ENCODE assay signal across 15 cellular contexts in the genomic region with DNA sequence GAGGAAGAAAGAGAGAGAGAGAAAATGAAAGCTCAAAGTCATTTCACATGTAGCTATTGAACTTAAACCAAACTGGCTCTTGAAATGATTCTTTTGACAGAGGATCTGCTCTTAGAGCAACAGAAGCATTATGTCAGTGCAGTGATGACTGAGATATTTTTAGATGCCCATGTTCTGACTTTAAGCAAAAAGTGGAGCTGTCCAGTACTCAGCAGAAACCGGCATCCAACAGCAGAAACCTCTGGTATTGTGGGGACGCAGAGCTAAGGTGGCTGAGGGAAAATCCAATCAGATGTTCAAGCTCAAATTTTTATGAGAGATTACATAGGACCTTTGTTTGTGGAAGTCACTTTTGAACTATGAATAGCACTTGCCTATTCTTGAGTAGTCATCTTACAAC.
DNase-seq lines count a peak whose midpoint lies in the region; ATAC-seq and TF ChIP-seq lines count a peak whose summit lies in the region.
"Had no signal": no experiment of that assay in that cellular context is flagged by ENCODE, and none has a peak within 500 bp of the region (broad histone marks: within the 10 kb centered on the region; RNA-seq: fewer than 3 reads in every experiment).

No MANE protein-coding gene starts in this region.

- H3K4me3 ChIP-seq in SK-N-SH (ENCODE audit: low read depth in 2 of 2, low read length in 1 of 2) (no peak overlapping the region), thyroid gland (replicated peaks in 1 of 3) (no peak overlapping the region)
- H3K4me3 ChIP-seq: BLaER1, GM23338 had no signal

- H2AFZ ChIP-seq in SK-N-SH (ENCODE audit: low read depth): no peak overlapping the region
- H2AFZ ChIP-seq: GM23338 had no signal

- 5% methylated on average over 2 of the region's 2 CpGs for WGBS in SK-N-SH (ENCODE audit: low lambda C conversion rate)
- 65 to 66% methylated on average over 2 of the region's 2 CpGs for WGBS in thyroid gland, 2 donors

- no peak for TF ChIP-seq EP300 in SK-N-SH (IDR thresholded peaks at IDR 0.05; ENCODE audit: borderline replicate concordance in 1 of 2, low read depth in 1 of 2, low read length in 1 of 2)

- H3K9ac ChIP-seq in SK-N-SH: no peak overlapping the region
- H3K9ac ChIP-seq: BLaER1 had no signal

- ATAC-seq in SK-N-SH treated with all-trans-retinoic acid at 6 μM for 48 hours (no peak), GM19397 (IDR thresholded peaks at IDR 0.05; ENCODE audit: unreplicated experiment) (no peak)
- ATAC-seq: CD8-positive, alpha-beta T cell; GM23338; HCT116 had no signal

- POLR2A ChIA-PET in SK-N-SH (lab: Yijun Ruan, JAX): no interaction called here

- H3F3A ChIP-seq in SK-N-SH (replicated peaks; ENCODE audit: insufficient read depth): no peaks in the 10 kb centered on the region

- no peak overlapping the region for H3K27ac ChIP-seq in SK-N-SH (ENCODE audit: low read depth in 2 of 2, low read length in 1 of 2)
- H3K27ac ChIP-seq in thyroid gland: no peak overlapping the region
- H3K27ac ChIP-seq: BLaER1, C4-2B had no signal

- H3K36me3 ChIP-seq in SK-N-SH (replicated peaks in 1 of 2; ENCODE audit: control insufficient read depth in 1 of 2, insufficient read depth in 2 of 2, low read length in 1 of 2): no peaks in the 10 kb centered on the region
- no peaks in the 10 kb centered on the region for H3K36me3 ChIP-seq in thyroid gland
- H3K36me3 ChIP-seq: BLaER1 had no signal

- intact Hi-C loops in thyroid gland (cut with DNase I): no loop called here

- CTCF ChIA-PET in SK-N-SH (lab: Yijun Ruan, JAX): no interaction called here

- H3K9me2 ChIP-seq in SK-N-SH: no peaks in the 10 kb centered on the region

- TF ChIP-seq CTCF in SK-N-SH (IDR thresholded peaks at IDR 0.05) (no peak), thyroid gland (IDR thresholded peaks at IDR 0.05) (no peak)

- TF ChIP-seq POLR2A in thyroid gland (IDR thresholded peaks at IDR 0.05): no peak

- H3K9me3 ChIP-seq in SK-N-SH (no peaks in the 10 kb centered on the region), thyroid gland (no peaks in the 10 kb centered on the region)
- H3K9me3 ChIP-seq: BLaER1, Caco-2 had no signal

- H3K4me1 ChIP-seq in SK-N-SH (ENCODE audit: control insufficient read depth in 1 of 2, insufficient read depth in 2 of 2, low read depth in 1 of 2, low read length in 1 of 2) (no peaks in the 10 kb centered on the region), thyroid gland (no peaks in the 10 kb centered on the region)
- H3K4me1 ChIP-seq: BLaER1, Caco-2 had no signal

- H3K27me3 ChIP-seq in SK-N-SH (ENCODE audit: insufficient read depth) (peaks cover 13% of the 10 kb centered on the region; the same call in 1 of the 2 replicates), thyroid gland (no peaks in the 10 kb centered on the region)
- H3K27me3 ChIP-seq: BLaER1 had no signal

- no peak overlapping the region for H3K4me2 ChIP-seq in SK-N-SH
- H3K4me2 ChIP-seq: BLaER1, GM23338 had no signal

- DNase-seq in SK-N-SH (no peak), EH (ENCODE audit: low read depth) (peak; percentile 4), myocyte (ENCODE audit: low read depth) (peak; percentile 42), thyroid gland (no peak)
- DNase-seq: Caco-2; CD4-positive, CD25-positive, alpha-beta regulatory T cell; CD8-positive, alpha-beta T cell; DMS153; H9 had no signal

- no peak for TF ChIP-seq RAD21 in SK-N-SH (IDR thresholded peaks at IDR 0.05; ENCODE audit: low read length)

- no peaks in the 10 kb centered on the region for H3K79me2 ChIP-seq in SK-N-SH (ENCODE audit: insufficient read depth)

- H4K20me1 ChIP-seq in SK-N-SH (ENCODE audit: insufficient read depth): no peaks in the 10 kb centered on the region
- H4K20me1 ChIP-seq: BLaER1 had no signal

TF ChIP-seq in SK-N-SH, 30 proteins besides CTCF, POLR2A, EP300 and RAD21:
- TF ChIP-seq, protein P1, sequence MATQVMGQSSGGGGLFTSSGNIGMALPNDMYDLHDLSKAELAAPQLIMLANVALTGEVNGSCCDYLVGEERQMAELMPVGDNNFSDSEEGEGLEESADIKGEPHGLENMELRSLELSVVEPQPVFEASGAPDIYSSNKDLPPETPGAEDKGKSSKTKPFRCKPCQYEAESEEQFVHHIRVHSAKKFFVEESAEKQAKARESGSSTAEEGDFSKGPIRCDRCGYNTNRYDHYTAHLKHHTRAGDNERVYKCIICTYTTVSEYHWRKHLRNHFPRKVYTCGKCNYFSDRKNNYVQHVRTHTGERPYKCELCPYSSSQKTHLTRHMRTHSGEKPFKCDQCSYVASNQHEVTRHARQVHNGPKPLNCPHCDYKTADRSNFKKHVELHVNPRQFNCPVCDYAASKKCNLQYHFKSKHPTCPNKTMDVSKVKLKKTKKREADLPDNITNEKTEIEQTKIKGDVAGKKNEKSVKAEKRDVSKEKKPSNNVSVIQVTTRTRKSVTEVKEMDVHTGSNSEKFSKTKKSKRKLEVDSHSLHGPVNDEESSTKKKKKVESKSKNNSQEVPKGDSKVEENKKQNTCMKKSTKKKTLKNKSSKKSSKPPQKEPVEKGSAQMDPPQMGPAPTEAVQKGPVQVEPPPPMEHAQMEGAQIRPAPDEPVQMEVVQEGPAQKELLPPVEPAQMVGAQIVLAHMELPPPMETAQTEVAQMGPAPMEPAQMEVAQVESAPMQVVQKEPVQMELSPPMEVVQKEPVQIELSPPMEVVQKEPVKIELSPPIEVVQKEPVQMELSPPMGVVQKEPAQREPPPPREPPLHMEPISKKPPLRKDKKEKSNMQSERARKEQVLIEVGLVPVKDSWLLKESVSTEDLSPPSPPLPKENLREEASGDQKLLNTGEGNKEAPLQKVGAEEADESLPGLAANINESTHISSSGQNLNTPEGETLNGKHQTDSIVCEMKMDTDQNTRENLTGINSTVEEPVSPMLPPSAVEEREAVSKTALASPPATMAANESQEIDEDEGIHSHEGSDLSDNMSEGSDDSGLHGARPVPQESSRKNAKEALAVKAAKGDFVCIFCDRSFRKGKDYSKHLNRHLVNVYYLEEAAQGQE (IDR thresholded peaks at IDR 0.05; ENCODE audit: low read depth, low read length): peak; percentile 41; the same call in 1 of the 2 replicates
- TF ChIP-seq GABPA (IDR thresholded peaks at IDR 0.05; ENCODE audit: low read depth) (no peak), FOSL2 (IDR thresholded peaks at IDR 0.05; ENCODE audit: borderline replicate concordance, low read depth) (no peak), TCF12 (IDR thresholded peaks at IDR 0.05) (no peak)

TF ChIP-seq in SK-N-SH treated with all-trans-retinoic acid at 6 μM for 48 hours, 23 proteins besides CTCF, POLR2A, EP300 and RAD21:
- TF ChIP-seq, protein P2, sequence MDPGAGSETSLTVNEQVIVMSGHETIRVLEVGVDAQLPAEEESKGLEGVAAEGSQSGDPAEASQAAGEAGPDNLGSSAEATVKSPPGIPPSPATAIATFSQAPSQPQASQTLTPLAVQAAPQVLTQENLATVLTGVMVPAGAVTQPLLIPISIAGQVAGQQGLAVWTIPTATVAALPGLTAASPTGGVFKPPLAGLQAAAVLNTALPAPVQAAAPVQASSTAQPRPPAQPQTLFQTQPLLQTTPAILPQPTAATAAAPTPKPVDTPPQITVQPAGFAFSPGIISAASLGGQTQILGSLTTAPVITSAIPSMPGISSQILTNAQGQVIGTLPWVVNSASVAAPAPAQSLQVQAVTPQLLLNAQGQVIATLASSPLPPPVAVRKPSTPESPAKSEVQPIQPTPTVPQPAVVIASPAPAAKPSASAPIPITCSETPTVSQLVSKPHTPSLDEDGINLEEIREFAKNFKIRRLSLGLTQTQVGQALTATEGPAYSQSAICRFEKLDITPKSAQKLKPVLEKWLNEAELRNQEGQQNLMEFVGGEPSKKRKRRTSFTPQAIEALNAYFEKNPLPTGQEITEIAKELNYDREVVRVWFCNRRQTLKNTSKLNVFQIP (CRISPR knock-in tag; IDR thresholded peaks at IDR 0.05; ENCODE audit: borderline replicate concordance, low read depth): no peak
- TF ChIP-seq ARNTL (CRISPR knock-in tag; IDR thresholded peaks at IDR 0.05; ENCODE audit: borderline replicate concordance, low read depth) (no peak), GLIS3 (CRISPR knock-in tag; IDR thresholded peaks at IDR 0.05) (no peak), SNAI2 (CRISPR knock-in tag; IDR thresholded peaks at IDR 0.05) (no peak), ZC3H10 (CRISPR knock-in tag; IDR thresholded peaks at IDR 0.05) (no peak), PPARA (CRISPR knock-in tag; IDR thresholded peaks at IDR 0.05; ENCODE audit: borderline replicate concordance) (no peak), ESRRG (CRISPR knock-in tag; IDR thresholded peaks at IDR 0.05) (no peak), BACH2 (CRISPR knock-in tag; IDR thresholded peaks at IDR 0.05; ENCODE audit: borderline replicate concordance) (no peak)

Comparison
In these comparisons a context has a peak if more than half of its experiments do, and no peak if none do; other contexts are left out.
1. DNase-seq: peak in EH (single experiment) and myocyte (single experiment); none in SK-N-SH (single experiment) and thyroid gland (0 of 2).